8 cellular contexts compared by ENCODE assay signal in the genomic region with DNA sequence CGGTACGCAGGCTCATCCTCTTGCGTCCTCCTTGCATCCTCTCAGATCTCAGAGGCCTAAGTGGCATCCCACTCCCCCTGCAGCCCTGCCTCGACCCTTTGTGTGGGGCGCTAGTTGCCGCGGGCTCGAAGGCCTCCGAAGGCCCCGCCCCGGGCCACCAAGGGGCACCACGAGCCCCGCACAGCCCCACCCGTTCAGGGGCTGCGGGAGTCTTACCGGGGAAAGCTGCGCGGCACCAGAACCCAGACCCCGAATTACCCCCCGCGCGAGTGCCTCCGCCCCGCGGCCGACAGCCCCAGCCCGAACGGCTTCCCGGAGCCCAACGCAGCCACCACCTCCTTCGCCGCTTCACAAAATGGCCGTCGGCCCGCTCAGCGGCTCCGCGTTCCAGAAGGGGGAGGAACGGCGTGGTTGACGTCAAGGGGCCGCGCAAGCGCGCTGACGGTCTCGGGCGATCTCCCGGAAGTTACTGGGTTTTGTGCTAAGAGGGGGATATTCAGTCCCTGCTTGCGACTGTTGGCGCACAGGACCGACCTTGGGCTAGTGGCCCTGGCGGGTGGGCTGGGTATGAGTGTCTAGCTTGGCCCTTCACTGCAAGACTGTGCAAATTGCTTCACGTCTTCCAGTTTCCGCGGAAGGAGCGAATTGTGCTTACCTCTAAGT. TPM values are rescaled to one million over a fixed set of nuclear protein-coding genes. Genes with fewer than 3 reads are reported as not detected.
DNase-seq lines count a peak whose midpoint lies in the region; ATAC-seq and TF ChIP-seq lines count a peak whose summit lies in the region.

A gene (minus strand): TSS at position 357 of the 663 bp plus-strand sequence. CDS start 31,977 bp downstream, outside the sequence.
A gene with protein sequence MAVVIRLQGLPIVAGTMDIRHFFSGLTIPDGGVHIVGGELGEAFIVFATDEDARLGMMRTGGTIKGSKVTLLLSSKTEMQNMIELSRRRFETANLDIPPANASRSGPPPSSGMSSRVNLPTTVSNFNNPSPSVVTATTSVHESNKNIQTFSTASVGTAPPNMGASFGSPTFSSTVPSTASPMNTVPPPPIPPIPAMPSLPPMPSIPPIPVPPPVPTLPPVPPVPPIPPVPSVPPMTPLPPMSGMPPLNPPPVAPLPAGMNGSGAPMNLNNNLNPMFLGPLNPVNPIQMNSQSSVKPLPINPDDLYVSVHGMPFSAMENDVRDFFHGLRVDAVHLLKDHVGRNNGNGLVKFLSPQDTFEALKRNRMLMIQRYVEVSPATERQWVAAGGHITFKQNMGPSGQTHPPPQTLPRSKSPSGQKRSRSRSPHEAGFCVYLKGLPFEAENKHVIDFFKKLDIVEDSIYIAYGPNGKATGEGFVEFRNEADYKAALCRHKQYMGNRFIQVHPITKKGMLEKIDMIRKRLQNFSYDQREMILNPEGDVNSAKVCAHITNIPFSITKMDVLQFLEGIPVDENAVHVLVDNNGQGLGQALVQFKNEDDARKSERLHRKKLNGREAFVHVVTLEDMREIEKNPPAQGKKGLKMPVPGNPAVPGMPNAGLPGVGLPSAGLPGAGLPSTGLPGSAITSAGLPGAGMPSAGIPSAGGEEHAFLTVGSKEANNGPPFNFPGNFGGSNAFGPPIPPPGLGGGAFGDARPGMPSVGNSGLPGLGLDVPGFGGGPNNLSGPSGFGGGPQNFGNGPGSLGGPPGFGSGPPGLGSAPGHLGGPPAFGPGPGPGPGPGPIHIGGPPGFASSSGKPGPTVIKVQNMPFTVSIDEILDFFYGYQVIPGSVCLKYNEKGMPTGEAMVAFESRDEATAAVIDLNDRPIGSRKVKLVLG (minus strand): TSS at position 357 of the 663 bp plus-strand sequence. CDS start 9,578 bp downstream, outside the sequence.

- H3K27me3 ChIP-seq in spleen (replicated peaks in 1 of 7), result no peaks in the 10 kb centered on the region

- peaks cover 0 to 23% (median 12%) of the 10 kb centered on the region in 6 donors for H3K36me3 ChIP-seq in spleen

- TF ChIP-seq POLR2A in GM18951 (IDR thresholded peaks at IDR 0.05; ENCODE audit: extremely low read depth, insufficient read depth, insufficient read length) (peak; percentile 98), spleen (IDR thresholded peaks at IDR 0.05) (peak; percentile 34 to 73 (median 35))

- no peaks in the 10 kb centered on the region for H3K9me3 ChIP-seq in spleen

- H3K27ac ChIP-seq in caudate nucleus (ENCODE audit: low read depth, low read length) (peak within 1 kb of the TSS; percentile 95), spleen (peak within 1 kb of the TSS; percentile 95 to 100 (median 99))

- H3K4me1 ChIP-seq in spleen, result peaks cover 31 to 51% (median 45%) of the 10 kb centered on the region in 6 donors

- peak in 7 of 11 experiments; percentile 7 to 23 (median 18) for TF ChIP-seq CTCF in spleen (IDR thresholded peaks at IDR 0.05 in 8 of 11, conservative IDR thresholded peaks at IDR 0.05 in 3 of 11)

- 0 to 1% (median 1%) methylated on average over 14 to 57 of the region's 57 CpGs for WGBS in spleen, 5 donors

- intact Hi-C loops in spleen (cut with DNase I; ENCODE audit: low total_unique reads), result loop anchor here (5.0 kb wide), 1 partner anchor 47 kb away; a partner anchor contains a TSS

- DNase-seq in AG08395 (ENCODE audit: low spot score) (peak; percentile 99), NCI-H345 treated with DMSO at 0.1 percent for 48 hours (lab: John Stamatoyannopoulos, UW; ENCODE audit: unreplicated experiment) (peak; percentile 96), caudate nucleus (lab: John Stamatoyannopoulos, UW) (peak in 60 of 61 donors; percentile 48 to 94 (median 88)), inferior parietal cortex (ENCODE audit: extremely low spot score) (peak; percentile 93), spleen (peak; percentile 98)
- peak; percentile 86 to 88 (median 87) for DNase-seq in activated CD4-positive, CD25-positive, alpha-beta regulatory T cell (lab: John Stamatoyannopoulos, UW)

- peak within 1 kb of the TSS; percentile 57 to 85 (median 70) for H3K4me3 ChIP-seq in spleen

- peak; percentile 62 for ATAC-seq in HG03196 (IDR thresholded peaks at IDR 0.05; ENCODE audit: unreplicated experiment)

- in situ Hi-C loops in GM18951 (cut with MboI; ENCODE audit: low sequenced_read_pairs, unreplicated experiment), result no loop called here

RNA-seq across cellular contexts. Expression of the first gene that starts in this region (rescaled TPM):
- 100 to 1,000 TPM in 6 of 7 donors, 10 to 100 TPM in 1; 93.9 to 247 (median 234) TPM for total RNA-seq in spleen
- polyA plus RNA-seq in spleen, result 100 to 1,000 TPM; 183 to 215 (median 203) TPM

RNA-seq across cellular contexts. Expression of the second gene that starts in this region (rescaled TPM):
- total RNA-seq in spleen, result 100 to 1,000 TPM in 1 of 7 donors, 10 to 100 TPM in 6; 44.6 to 100 (median 89.1) TPM
- polyA plus RNA-seq in spleen, result 10 to 100 TPM; 10.6 to 17.9 (median 14.4) TPM

Comparison
In these comparisons a context has a peak if more than half of its experiments do, and no peak if none do; other contexts are left out.
1. Peak in every context shown above with its lines: DNase-seq, ATAC-seq, H3K4me3 ChIP-seq and H3K27ac ChIP-seq.